In genomic region chr5:39076757-39077475, GRCh38 we compare ENCODE assay signal across 1 cellular context.
TF ChIP-seq lines count a peak whose summit lies in the region.

No MANE protein-coding gene starts in this region.

TF ChIP-seq in K562, 482 proteins besides CTCF, POLR2A, EP300 and RAD21 (continued from another document and continues in another):
- TF ChIP-seq ETV1 (tag; conservative IDR thresholded peaks at IDR 0.05; ENCODE audit: low read depth) = 0 out of 2 replicates have a peak, but pooled peaks have one; percentile 28
- TF ChIP-seq FOS (IDR thresholded peaks at IDR 0.05; ENCODE audit: extremely low read depth, insufficient read length) = no peak
- peak; percentile 94 for TF ChIP-seq FOSL1 (tag; conservative IDR thresholded peaks at IDR 0.05)
- TF ChIP-seq C11orf30 (IDR thresholded peaks at IDR 0.05; ENCODE audit: low read depth) = peak; percentile 61
- TF ChIP-seq GATAD2B (IDR thresholded peaks at IDR 0.05; ENCODE audit: borderline replicate concordance) = peak; percentile 31; the same call in 1 of the 2 replicates
- TF ChIP-seq ZEB2 (IDR thresholded peaks at IDR 0.05) = peak; percentile 61; the same call in 1 of the 2 replicates
- peak; percentile 15 for TF ChIP-seq TAF9B (IDR thresholded peaks at IDR 0.05; ENCODE audit: partially characterized antibody)
- peak; percentile 7; the same call in 1 of the 2 replicates for TF ChIP-seq GATA2 (CRISPR knock-in tag; IDR thresholded peaks at IDR 0.05)
- peak in 1 of 2 experiments; percentile 71; a peak in 2 of 4 replicates for TF ChIP-seq ZNF318 (IDR thresholded peaks at IDR 0.05; ENCODE audit: borderline replicate concordance in 1 of 2, low read depth in 1 of 2)
- no peak for TF ChIP-seq ZBTB43 (CRISPR knock-in tag; IDR thresholded peaks at IDR 0.05)
- TF ChIP-seq PKNOX1 (IDR thresholded peaks at IDR 0.05) = peak; percentile 43
- peak; percentile 70 for TF ChIP-seq ZNF316 (IDR thresholded peaks at IDR 0.05)
- peak; percentile 90 for TF ChIP-seq DPF2 (IDR thresholded peaks at IDR 0.05)
- TF ChIP-seq ZFP1 (CRISPR knock-in tag; IDR thresholded peaks at IDR 0.05) = no peak
- 0 out of 4 replicates have a peak, but pooled peaks of 1 of the 2 experiments have one; percentile 46 for TF ChIP-seq RCOR1 (IDR thresholded peaks at IDR 0.05; ENCODE audit: borderline replicate concordance in 1 of 2, low read depth in 2 of 2, low read length in 2 of 2)
- 0 out of 2 replicates have a peak, but pooled peaks have one; percentile 29 for TF ChIP-seq GTF2E2 (tag; IDR thresholded peaks at IDR 0.05)
- TF ChIP-seq GABPB1 (CRISPR knock-in tag; IDR thresholded peaks at IDR 0.05) = no peak
- TF ChIP-seq BRD9 (IDR thresholded peaks at IDR 0.05; ENCODE audit: low read depth, partially characterized antibody) = peak; percentile 91
- 0 out of 2 replicates have a peak, but pooled peaks have one; percentile 20 for TF ChIP-seq RBFOX2 (IDR thresholded peaks at IDR 0.05; ENCODE audit: low read depth, low read length)
- no peak for TF ChIP-seq ZNF644 (tag; IDR thresholded peaks at IDR 0.05; ENCODE audit: low read depth)
- TF ChIP-seq LCOR (CRISPR knock-in tag; IDR thresholded peaks at IDR 0.05) = 0 out of 2 replicates have a peak, but pooled peaks have one; percentile 63
- no peak for TF ChIP-seq FOXJ3 (CRISPR knock-in tag; IDR thresholded peaks at IDR 0.05)
- TF ChIP-seq ZNF398 (CRISPR knock-in tag; IDR thresholded peaks at IDR 0.05) = no peak
- TF ChIP-seq ATF7 (IDR thresholded peaks at IDR 0.05) = peak; percentile 68
- TF ChIP-seq ADNP (tag; IDR thresholded peaks at IDR 0.05) = peak; percentile 68
- TF ChIP-seq MTA1 (IDR thresholded peaks at IDR 0.05; ENCODE audit: borderline replicate concordance) = peak; percentile 77; the same call in 1 of the 2 replicates
- TF ChIP-seq CHAMP1 (IDR thresholded peaks at IDR 0.05) = peak; percentile 31; the same call in 1 of the 2 replicates
- TF ChIP-seq VEZF1 (CRISPR knock-in tag; IDR thresholded peaks at IDR 0.05) = 0 out of 2 replicates have a peak, but pooled peaks have one; percentile 41
- TF ChIP-seq ARNT (IDR thresholded peaks at IDR 0.05) = peak; percentile 28 to 36; a peak in 1 of 4 replicates
- TF ChIP-seq MEIS2 (IDR thresholded peaks at IDR 0.05; ENCODE audit: partially characterized antibody) = peak; percentile 8
- TF ChIP-seq GTF2A2 (tag; IDR thresholded peaks at IDR 0.05) = no peak
- TF ChIP-seq HOXB6 (CRISPR knock-in tag; IDR thresholded peaks at IDR 0.05; ENCODE audit: borderline replicate concordance) = no peak
- TF ChIP-seq NBN (IDR thresholded peaks at IDR 0.05; ENCODE audit: low read depth) = peak; percentile 82
- peak; percentile 44; the same call in 1 of the 2 replicates for TF ChIP-seq BHLHE40 (IDR thresholded peaks at IDR 0.05; ENCODE audit: low read length)
- peak; percentile 42 to 54; a peak in 2 of 4 replicates for TF ChIP-seq FOXK2 (conservative IDR thresholded peaks at IDR 0.05 in 1 of 2, IDR thresholded peaks at IDR 0.05 in 1 of 2; ENCODE audit: low read depth in 2 of 2)
- peak; percentile 76; the same call in 1 of the 2 replicates for TF ChIP-seq ZBTB2 (IDR thresholded peaks at IDR 0.05)
- TF ChIP-seq FOXA3 (CRISPR knock-in tag; conservative IDR thresholded peaks at IDR 0.05 in 1 of 2, IDR thresholded peaks at IDR 0.05 in 1 of 2) = no peak
- TF ChIP-seq SMARCC2 (IDR thresholded peaks at IDR 0.05; ENCODE audit: low read depth) = peak; percentile 83
- TF ChIP-seq NCOR1 (IDR thresholded peaks at IDR 0.05) = peak; percentile 22; the same call in 1 of the 2 replicates
- TF ChIP-seq CBFA2T3 (IDR thresholded peaks at IDR 0.05) = peak; percentile 15; the same call in 1 of the 2 replicates
- no peak for TF ChIP-seq SIN3A (IDR thresholded peaks at IDR 0.05; ENCODE audit: borderline replicate concordance in 2 of 2, control insufficient read depth in 1 of 2, low read depth in 2 of 2, low read length in 2 of 2)
- TF ChIP-seq SPI1 (IDR thresholded peaks at IDR 0.05; ENCODE audit: borderline replicate concordance, low read depth, low read length) = peak; percentile 97
- TF ChIP-seq JUN (IDR thresholded peaks at IDR 0.05; ENCODE audit: borderline replicate concordance, low read depth, low read length) = peak; percentile 71
- no peak for TF ChIP-seq JUN (CRISPR knock-in tag; IDR thresholded peaks at IDR 0.05; ENCODE audit: borderline replicate concordance)
- TF ChIP-seq KAT8 (IDR thresholded peaks at IDR 0.05; ENCODE audit: low read depth) = 0 out of 2 replicates have a peak, but pooled peaks have one; percentile 30
- peak in 1 of 2 experiments; percentile 51; a peak in 1 of 4 replicates for TF ChIP-seq TRIM24 (IDR thresholded peaks at IDR 0.05)
